34 cellular contexts compared by ENCODE assay signal in genomic region chr19:30455881-30456280, GRCh38.
"Had no signal": no experiment of that assay in that cellular context is flagged by ENCODE, and none has a peak within 500 bp of the region (broad histone marks: within the 10 kb centered on the region; RNA-seq: fewer than 3 reads in every experiment).

No MANE protein-coding gene starts in this region.

- H3K36me3 ChIP-seq: MG63 had no signal

- H3K4me3 ChIP-seq: MG63 had no signal

- DNase-seq: Karpas-422, Kasumi-1, MG63, MM.1S, MV-4-11, NCI-H1048, NCI-H1092, NCI-H1092 treated with DMSO at 0.1 percent for 48 hours, NCI-H1105, NCI-H1105 treated with DMSO at 0.1 percent for 48 hours, NCI-H1417, NCI-H1417 treated with DMSO at 0.1 percent for 48 hours, NCI-H1436, NCI-H1436 treated with DMSO at 0.1 percent for 48 hours, NCI-H146, NCI-H1694, NCI-H1694 treated with DMSO at 0.1 percent for 48 hours, NCI-H187, NCI-H187 treated with DMSO at 0.1 percent for 48 hours, NCI-H1930, NCI-H2029, NCI-H2029 treated with DMSO at 0.1 percent for 48 hours, NCI-H2081, NCI-H2081 treated with DMSO at 0.1 percent for 48 hours, NCI-H2107, NCI-H2171, NCI-H2171 treated with DMSO at 0.1 percent for 48 hours, NCI-H2227 treated with DMSO at 0.1 percent for 48 hours, NCI-H226, NCI-H345, NCI-H446, NCI-H446 treated with DMSO at 0.1 percent for 48 hours, NCI-H510A, NCI-H510A treated with DMSO at 0.1 percent for 48 hours had no signal

- H3K9me3 ChIP-seq: MG63 had no signal
